9 cellular contexts compared by ENCODE assay signal in the genomic region with DNA sequence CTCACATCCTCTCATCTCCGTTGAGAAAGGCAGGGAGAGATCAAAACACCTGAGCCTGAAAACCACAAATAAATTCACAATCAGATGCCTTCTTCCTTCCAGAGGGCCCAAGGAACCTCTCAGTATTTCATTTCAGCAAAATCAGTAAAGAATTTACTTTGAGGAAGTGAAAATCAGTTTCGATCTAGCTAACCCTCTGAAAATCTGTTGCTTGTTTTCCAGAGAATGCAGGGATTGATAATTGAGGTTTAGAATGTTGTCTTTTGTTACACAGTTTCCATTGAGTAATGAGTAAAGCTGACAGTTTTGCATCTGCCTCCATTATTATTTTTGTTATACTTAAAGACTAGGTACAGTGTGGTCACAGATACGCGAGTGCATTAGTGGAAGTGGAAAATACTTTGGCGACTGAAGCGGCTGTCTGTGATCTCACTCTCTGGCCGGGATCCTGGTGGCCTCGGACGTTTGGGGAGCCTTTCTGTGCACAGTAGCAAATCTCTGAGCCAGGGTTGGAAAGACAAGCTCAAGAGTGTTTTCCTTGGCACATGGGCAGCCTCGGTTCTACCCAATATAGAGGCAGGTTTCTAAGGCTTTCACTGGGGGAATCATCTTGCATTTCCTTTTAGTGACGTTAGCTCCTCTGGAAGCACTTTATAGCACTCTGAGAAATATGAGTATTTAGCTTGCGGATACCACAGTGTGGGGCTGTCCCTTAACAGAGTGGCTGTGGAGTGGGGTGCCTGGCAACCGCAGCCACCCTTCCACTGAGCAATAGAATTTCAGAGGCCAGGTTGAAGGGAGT. TPM values are rescaled to one million over a fixed set of nuclear protein-coding genes. Genes with fewer than 3 reads are reported as not detected.
DNase-seq lines count a peak whose midpoint lies in the region; ATAC-seq and TF ChIP-seq lines count a peak whose summit lies in the region.
"Had no signal": no experiment of that assay in that cellular context is flagged by ENCODE, and none has a peak within 500 bp of the region (broad histone marks: within the 10 kb centered on the region; RNA-seq: fewer than 3 reads in every experiment).

No MANE protein-coding gene starts in this region.

- no peaks in the 10 kb centered on the region for H3K4me1 Mint-ChIP-seq in progenitor cell of endocrine pancreas (ENCODE audit: low read depth)
- H3K4me1 Mint-ChIP-seq in naive thymus-derived CD8-positive, alpha-beta T cell = peaks cover 0 to 10% (median 2%) of the 10 kb centered on the region in 4 donors

- TF ChIP-seq CTCF in GM10266 (IDR thresholded peaks at IDR 0.05; ENCODE audit: control insufficient read depth, insufficient read depth, low read depth, missing control alignments) (no peak), choroid plexus epithelial cell (conservative IDR thresholded peaks at IDR 0.05; ENCODE audit: low read depth, low read length) (no peak), progenitor cell of endocrine pancreas (IDR thresholded peaks at IDR 0.05; ENCODE audit: unreplicated experiment) (no peak)

- DNase-seq in GM10266 (ENCODE audit: extremely low spot score) (peak; percentile 41), HT1080 (ENCODE audit: low read depth) (peak; percentile 58), choroid plexus epithelial cell (ENCODE audit: low read depth) (peak; percentile 75), nucleus accumbens (lab: John Stamatoyannopoulos, UW) (peak in 40 of 56 donors; percentile 23 to 76 (median 48)), DMS53 (lab: John Stamatoyannopoulos, UW) (no peak), progenitor cell of endocrine pancreas (ENCODE audit: low spot score, unreplicated experiment) (no peak)
- DNase-seq in naive thymus-derived CD8-positive, alpha-beta T cell = no peak

- H3K4me3 ChIP-seq in choroid plexus epithelial cell (ENCODE audit: low read depth, low read length) = peak overlapping the region; percentile 26

- no peak overlapping the region for H3K4me3 Mint-ChIP-seq in progenitor cell of endocrine pancreas (ENCODE audit: low read depth)
- H3K4me3 Mint-ChIP-seq in naive thymus-derived CD8-positive, alpha-beta T cell = peak overlapping the region in 1 of 10 donors; percentile 34
- H3K4me3 Mint-ChIP-seq: stimulated activated naive CD8-positive, alpha-beta T cell treated with anti-CD3 and anti-CD28 coated beads, Interleukin-15, Interleukin-2, amounts not matched to agents 100 ng/mL and 50 ng/mL, for 24 hours had no signal

- H3K27me3 Mint-ChIP-seq in progenitor cell of endocrine pancreas = no peaks in the 10 kb centered on the region
- peaks cover 0 to 3% (median 0%) of the 10 kb centered on the region in 5 donors for H3K27me3 Mint-ChIP-seq in naive thymus-derived CD8-positive, alpha-beta T cell
- H3K27me3 Mint-ChIP-seq: stimulated activated naive CD8-positive, alpha-beta T cell treated with anti-CD3 and anti-CD28 coated beads, Interleukin-15, Interleukin-2, amounts not matched to agents 100 ng/mL and 50 ng/mL, for 24 hours had no signal

- ATAC-seq in HG03439 (IDR thresholded peaks at IDR 0.05; ENCODE audit: unreplicated experiment) = no peak
- ATAC-seq in naive thymus-derived CD8-positive, alpha-beta T cell = no peak

- no peaks in the 10 kb centered on the region for H3K36me3 Mint-ChIP-seq in progenitor cell of endocrine pancreas (ENCODE audit: insufficient read depth)
- H3K36me3 Mint-ChIP-seq in naive thymus-derived CD8-positive, alpha-beta T cell = no peaks in the 10 kb centered on the region

- POLR2A ChIA-PET in naive thymus-derived CD8-positive, alpha-beta T cell (lab: Charles Lee) = no interaction called here

- no peaks in the 10 kb centered on the region for H3K9me3 Mint-ChIP-seq in progenitor cell of endocrine pancreas (ENCODE audit: low read depth)
- H3K9me3 Mint-ChIP-seq in naive thymus-derived CD8-positive, alpha-beta T cell = no peaks in the 10 kb centered on the region
- H3K9me3 Mint-ChIP-seq: stimulated activated naive CD8-positive, alpha-beta T cell treated with anti-CD3 and anti-CD28 coated beads, Interleukin-15, Interleukin-2, amounts not matched to agents 100 ng/mL and 50 ng/mL, for 24 hours had no signal

- no peak overlapping the region for H3K27ac Mint-ChIP-seq in progenitor cell of endocrine pancreas
- no peak overlapping the region for H3K27ac Mint-ChIP-seq in naive thymus-derived CD8-positive, alpha-beta T cell
- H3K27ac Mint-ChIP-seq: stimulated activated naive CD8-positive, alpha-beta T cell treated with anti-CD3 and anti-CD28 coated beads, Interleukin-15, Interleukin-2, amounts not matched to agents 100 ng/mL and 50 ng/mL, for 24 hours had no signal

RNA-seq across cellular contexts. Expression of a gene that starts 32.2 kb away (rescaled TPM):
- 5.0 and 5.2 TPM in 2 replicates for total RNA-seq in HT1080 (2014; rRNA removed; shearing (Covaris generic))
- 0.16 and 0.37 TPM in 2 replicates for polyA plus RNA-seq in HT1080 (2015; cell fraction: cytosol; rRNA removed)
- 0.36 and 0.94 TPM in 2 replicates for polyA plus RNA-seq in HT1080 (2015; cell fraction: nucleus; rRNA removed)
- total RNA-seq in progenitor cell of endocrine pancreas = 4.7 and 5.3 TPM in 2 replicates
- not detected for total RNA-seq in naive thymus-derived CD8-positive, alpha-beta T cell
- not detected for polyA plus RNA-seq in naive thymus-derived CD8-positive, alpha-beta T cell

Comparison
In these comparisons a context has a peak if more than half of its experiments do, and no peak if none do; other contexts are left out.
1. DNase-seq: peak in GM10266 (single experiment), HT1080 (single experiment), choroid plexus epithelial cell (single experiment) and nucleus accumbens (40 of 56); none in DMS53 (single experiment), progenitor cell of endocrine pancreas (single experiment) and naive thymus-derived CD8-positive, alpha-beta T cell (0 of 10).